In genomic region chr2:231957913-231958763, GRCh38 we compare ENCODE assay signal across 28 cellular contexts. TPM values are rescaled to one million over a fixed set of nuclear protein-coding genes. Genes with fewer than 3 reads are reported as not detected.
DNase-seq lines count a peak whose midpoint lies in the region; FAIRE-seq and TF ChIP-seq lines count a peak whose summit lies in the region.
"Had no signal": no experiment of that assay in that cellular context is flagged by ENCODE, and none has a peak within 500 bp of the region (broad histone marks: within the 10 kb centered on the region; RNA-seq: fewer than 3 reads in every experiment).

No MANE protein-coding gene starts in this region.

- peaks cover 13% of the 10 kb centered on the region for H3K4me1 Mint-ChIP-seq in nephron
- peaks cover 20% of the 10 kb centered on the region for H3K4me1 Mint-ChIP-seq in activated CD4-positive, alpha-beta T cell treated with anti-CD3 and anti-CD28 coated beads, Interleukin-2, amount 10 ng/mL, durations not matched to agents 7 days and 5 days
- peaks cover 19% of the 10 kb centered on the region for H3K4me1 Mint-ChIP-seq in nephron progenitor cell

- H3K36me3 ChIP-seq in bronchial epithelial cell (ENCODE audit: control insufficient read depth, insufficient read depth, low read length) (no peaks in the 10 kb centered on the region), esophagus squamous epithelium (no peaks in the 10 kb centered on the region)
- H3K36me3 ChIP-seq: BE2C, HAP-1 had no signal

- no peak for TF ChIP-seq POLR2A in esophagus squamous epithelium (IDR thresholded peaks at IDR 0.05)

- peaks cover 8 to 20% (median 8%) of the 10 kb centered on the region in 3 donors for H3K4me1 ChIP-seq in esophagus squamous epithelium
- H3K4me1 ChIP-seq: BE2C had no signal

- no peaks in the 10 kb centered on the region for H3K9me3 ChIP-seq in esophagus squamous epithelium
- H3K9me3 ChIP-seq: BE2C had no signal

- H3K27me3 ChIP-seq in bronchial epithelial cell (ENCODE audit: control insufficient read depth, insufficient read depth, low read length): no peaks in the 10 kb centered on the region
- peaks cover 0 to 4% (median 0%) of the 10 kb centered on the region in 4 donors for H3K27me3 ChIP-seq in esophagus squamous epithelium
- H3K27me3 ChIP-seq: BE2C had no signal

- FAIRE-seq in bronchial epithelial cell (lab: Jason Lieb, UNC): no peak
- FAIRE-seq: GM18507 had no signal

- intact Hi-C loops in esophagus squamous epithelium (cut with DNase I): no loop called here

- POLR2A ChIA-PET in activated CD4-positive, alpha-beta T cell treated with anti-CD3 and anti-CD28 coated beads, Interleukin-2, amount 10 ng/mL, durations not matched to agents 7 days and 5 days (lab: Charles Lee): no interaction called here

- no peak overlapping the region for H3K4me3 ChIP-seq in bronchial epithelial cell (ENCODE audit: low read depth, low read length)
- H3K4me3 ChIP-seq in foreskin fibroblast (ENCODE audit: low read depth in 1 of 2, low read length in 2 of 2): no peak overlapping the region
- no peak overlapping the region for H3K4me3 ChIP-seq in esophagus squamous epithelium
- H3K4me3 ChIP-seq: HAP-1 had no signal

- H3K27ac ChIP-seq in esophagus squamous epithelium: no peak overlapping the region
- H3K27ac ChIP-seq: 22Rv1, KMS-11, RWPE1 had no signal

- H3K9me3 Mint-ChIP-seq in nephron: peaks cover 4% of the 10 kb centered on the region
- no peaks in the 10 kb centered on the region for H3K9me3 Mint-ChIP-seq in activated CD4-positive, alpha-beta T cell treated with anti-CD3 and anti-CD28 coated beads, Interleukin-2, amount 10 ng/mL, durations not matched to agents 7 days and 5 days
- peaks cover 4% of the 10 kb centered on the region for H3K9me3 Mint-ChIP-seq in nephron progenitor cell

- H3K4me3 Mint-ChIP-seq in nephron (peak overlapping the region; percentile 27 to 69 (median 67)), nephron progenitor cell (no peak overlapping the region)
- no peak overlapping the region for H3K4me3 Mint-ChIP-seq in activated CD4-positive, alpha-beta T cell treated with anti-CD3 and anti-CD28 coated beads, Interleukin-2, amount 10 ng/mL, durations not matched to agents 7 days and 5 days
- H3K4me3 Mint-ChIP-seq: CD14-positive monocyte had no signal

- H3K36me3 Mint-ChIP-seq in nephron (ENCODE audit: low read depth) (peaks cover 5% of the 10 kb centered on the region), nephron progenitor cell (ENCODE audit: low read depth) (peaks cover 6% of the 10 kb centered on the region)
- H3K36me3 Mint-ChIP-seq in activated CD4-positive, alpha-beta T cell treated with anti-CD3 and anti-CD28 coated beads, Interleukin-2, amount 10 ng/mL, durations not matched to agents 7 days and 5 days (ENCODE audit: low read depth): peaks cover 9% of the 10 kb centered on the region
- H3K36me3 Mint-ChIP-seq: CD14-positive monocyte had no signal

- 61 to 90% methylated on average over 4 of the region's 4 CpGs for WGBS in esophagus squamous epithelium, 2 donors

- no peak overlapping the region for H3K27ac Mint-ChIP-seq in nephron
- no peak overlapping the region for H3K27ac Mint-ChIP-seq in activated CD4-positive, alpha-beta T cell treated with anti-CD3 and anti-CD28 coated beads, Interleukin-2, amount 10 ng/mL, durations not matched to agents 7 days and 5 days
- H3K27ac Mint-ChIP-seq in nephron progenitor cell: no peak overlapping the region
- H3K27ac Mint-ChIP-seq: CD14-positive monocyte had no signal

- peaks cover 15% of the 10 kb centered on the region for H3K27me3 Mint-ChIP-seq in nephron (ENCODE audit: low read depth)
- H3K27me3 Mint-ChIP-seq in activated CD4-positive, alpha-beta T cell treated with anti-CD3 and anti-CD28 coated beads, Interleukin-2, amount 10 ng/mL, durations not matched to agents 7 days and 5 days: peaks cover 25% of the 10 kb centered on the region
- H3K27me3 Mint-ChIP-seq in nephron progenitor cell (ENCODE audit: low read depth, poor library complexity): peaks cover 22% of the 10 kb centered on the region

- CTCF ChIA-PET in activated CD4-positive, alpha-beta T cell treated with anti-CD3 and anti-CD28 coated beads, Interleukin-2, amount 10 ng/mL, durations not matched to agents 7 days and 5 days (lab: Charles Lee): interaction anchor here (0.8 kb wide), 1 partner anchor 13 kb away, joined by 3 read pairs; no protein-coding TSS in a partner anchor

- DNase-seq in NCI-H82 (lab: John Stamatoyannopoulos, UW) (peak; percentile 58), NCI-H82 treated with DMSO at 0.1 percent for 48 hours (lab: John Stamatoyannopoulos, UW; ENCODE audit: unreplicated experiment) (no peak), bronchial epithelial cell (ENCODE audit: low read depth) (peak; percentile 29), nephron progenitor cell (no peak), foreskin fibroblast (no peak), esophagus squamous epithelium (lab: John Stamatoyannopoulos, UW) (no peak)
- DNase-seq in activated CD4-positive, alpha-beta T cell treated with anti-CD3 and anti-CD28 coated beads, Interleukin-2, amount 10 ng/mL, durations not matched to agents 7 days and 5 days: no peak
- DNase-seq: BE2C; Calu3; DMS53; GOT3; IMR-90; NCI-H1092 treated with DMSO at 0.1 percent for 48 hours; NCI-H1436; NCI-H187; NCI-H2171 treated with DMSO at 0.1 percent for 48 hours; NCI-H345; NCI-H748 treated with DMSO at 0.1 percent for 48 hours; NK-92 treated with Interleukin-12 subunit alpha and Interleukin-12 subunit beta, amount 100 ng/mL, for 24 hours; SHP77 had no signal

- TF ChIP-seq CTCF in bronchial epithelial cell (IDR thresholded peaks at IDR 0.05; ENCODE audit: insufficient read depth, low read length, severe bottlenecking) (no peak), nephron (IDR thresholded peaks at IDR 0.05; ENCODE audit: unreplicated experiment in 3 of 3) (no peak), nephron progenitor cell (IDR thresholded peaks at IDR 0.05) (no peak), foreskin fibroblast (IDR thresholded peaks at IDR 0.05; ENCODE audit: low read depth, low read length) (no peak), esophagus squamous epithelium (IDR thresholded peaks at IDR 0.05) (no peak)

RNA-seq across cellular contexts. Expression of gene DIS3L2, which starts 3.4 kb away (rescaled TPM):
- total RNA-seq in bronchial epithelial cell: 11.8 and 19.7 TPM in 2 replicates
- 10 to 100 TPM; 40.2 to 43.4 TPM for total RNA-seq in activated CD4-positive, alpha-beta T cell treated with anti-CD3 and anti-CD28 coated beads, Interleukin-2, amount 10 ng/mL, durations not matched to agents 7 days and 5 days
- 10 to 100 TPM; 14.5 to 42.8 (median 32.4) TPM for total RNA-seq in esophagus squamous epithelium

RNA-seq across cellular contexts. Expression of gene NPPC, which starts 31.9 kb away (rescaled TPM):
- total RNA-seq in bronchial epithelial cell: not detected in 2 replicates
- total RNA-seq in activated CD4-positive, alpha-beta T cell treated with anti-CD3 and anti-CD28 coated beads, Interleukin-2, amount 10 ng/mL, durations not matched to agents 7 days and 5 days: not detected
- 10 to 100 TPM in 1 of 4 donors, under 1 TPM in 1, not detected in 2; 0.49 to 11.2 TPM for total RNA-seq in esophagus squamous epithelium
- total RNA-seq: Calu3, Daoy had no signal

Comparison
In these comparisons a context has a peak if more than half of its experiments do, and no peak if none do; other contexts are left out.
1. DNase-seq: peak in NCI-H82 (single experiment) and bronchial epithelial cell (single experiment); none in NCI-H82 treated with DMSO at 0.1 percent for 48 hours (single experiment), activated CD4-positive, alpha-beta T cell treated with anti-CD3 and anti-CD28 coated beads, Interleukin-2, amount 10 ng/mL, durations not matched to agents 7 days and 5 days (single experiment), nephron progenitor cell (single experiment), foreskin fibroblast (0 of 2) and esophagus squamous epithelium (single experiment).
2. H3K4me3 Mint-ChIP-seq: peak in nephron (3 of 3); none in activated CD4-positive, alpha-beta T cell treated with anti-CD3 and anti-CD28 coated beads, Interleukin-2, amount 10 ng/mL, durations not matched to agents 7 days and 5 days (single experiment) and nephron progenitor cell (single experiment).